In the genomic region with DNA sequence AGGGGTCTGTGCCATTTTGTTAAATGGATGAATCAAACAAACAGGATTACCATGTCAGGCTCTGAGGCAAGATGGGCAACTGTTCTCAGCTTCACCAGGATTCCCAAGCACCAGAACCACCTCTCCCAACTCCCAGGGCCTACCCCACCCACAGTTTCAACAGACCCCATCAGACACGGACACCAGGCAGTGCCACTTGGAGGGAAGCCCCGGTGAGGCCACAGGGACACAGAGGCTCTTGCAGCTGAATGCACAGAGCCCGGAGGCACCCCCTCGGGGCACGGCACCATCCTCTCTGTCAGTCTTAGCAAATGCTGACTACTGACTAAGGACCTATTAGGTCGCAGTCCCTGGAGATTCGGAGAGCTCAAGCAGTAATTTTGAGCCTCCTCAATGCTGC, we compare ENCODE assay signal across 21 cellular contexts.
DNase-seq lines count a peak whose midpoint lies in the region; ATAC-seq, FAIRE-seq and TF ChIP-seq lines count a peak whose summit lies in the region.
"Had no signal": no experiment of that assay in that cellular context is flagged by ENCODE, and none has a peak within 500 bp of the region (broad histone marks: within the 10 kb centered on the region; RNA-seq: fewer than 3 reads in every experiment).

No MANE protein-coding gene starts in this region.

- no peak overlapping the region for H3K4me2 ChIP-seq in HepG2 (ENCODE audit: low read depth, low read length)

- H3K9me3 Mint-ChIP-seq in activated naive CD4-positive, alpha-beta T cell treated with anti-CD3 and anti-CD28 coated beads, Interleukin-2, amount 50 U/mL, for 72 hours: no peaks in the 10 kb centered on the region
- no peaks in the 10 kb centered on the region for H3K9me3 Mint-ChIP-seq in activated T-helper 17 cell treated with anti-CD3 and anti-CD28 coated beads, Interleukin-2, amount 50 U/mL, for 72 hours
- H3K9me3 Mint-ChIP-seq in glutamatergic neuron (ENCODE audit: unreplicated experiment): peaks cover 11% of the 10 kb centered on the region
- no peaks in the 10 kb centered on the region for H3K9me3 Mint-ChIP-seq in stimulated activated naive B cell treated with anti-CD40 and anti-IgM and Interleukin-4, amounts not matched to agents 10 μg/mL and 1 μg/mL and 100 μg/mL, for 72 hours
- H3K9me3 Mint-ChIP-seq: activated B cell treated with CpG ODN at 0.5 μM for 24 hours; activated CD4-positive, alpha-beta memory T cell treated with anti-CD3 and anti-CD28 coated beads, Interleukin-2, amount 10 ng/mL, durations not matched to agents 7 days and 5 days; effector memory CD8-positive, alpha-beta T cell had no signal

- H3K27me3 ChIP-seq in HepG2 (ENCODE audit: control insufficient read depth in 1 of 2, insufficient read depth in 2 of 2, low read length in 2 of 2): no peaks in the 10 kb centered on the region; a peak in 1 of 5 replicates
- H3K27me3 ChIP-seq: BLaER1 treated with 17β-estradiol and CSF1 and Interleukin-3, amounts not matched to agents 10 nM and 100 nM; upper lobe of right lung had no signal

- 96% methylated on average over 2 of the region's 7 CpGs for WGBS in HepG2 (ENCODE audit: low lambda C conversion rate)

- no peak overlapping the region for H3K4me3 ChIP-seq in HepG2 (replicated peaks in 1 of 3; ENCODE audit: insufficient read depth in 1 of 3, low read depth in 2 of 3, low read length in 3 of 3)
- H3K4me3 ChIP-seq: BLaER1 treated with 17β-estradiol and CSF1 and Interleukin-3, amounts not matched to agents 10 nM and 100 nM; GM23248; upper lobe of right lung had no signal

- H3K27ac ChIP-seq in HepG2 (ENCODE audit: extremely low read length, insufficient read depth, low read length): no peak overlapping the region
- H3K27ac ChIP-seq: GM23248, parathyroid adenoma, upper lobe of right lung had no signal

- no TSS peak for BruUV-seq in HepG2 (replicated peaks; lab: Mats Ljungman, UMichigan)

- peaks cover 0 to 5% of the 10 kb centered on the region in 2 donors for H3K36me3 Mint-ChIP-seq in activated naive CD4-positive, alpha-beta T cell treated with anti-CD3 and anti-CD28 coated beads, Interleukin-2, amount 50 U/mL, for 72 hours
- H3K36me3 Mint-ChIP-seq in activated T-helper 17 cell treated with anti-CD3 and anti-CD28 coated beads, Interleukin-2, amount 50 U/mL, for 72 hours (ENCODE audit: low read depth): peaks cover 56% of the 10 kb centered on the region
- H3K36me3 Mint-ChIP-seq in glutamatergic neuron (ENCODE audit: unreplicated experiment): peaks cover 4% of the 10 kb centered on the region
- peaks cover 23 to 45% of the 10 kb centered on the region in 2 donors for H3K36me3 Mint-ChIP-seq in stimulated activated naive B cell treated with anti-CD40 and anti-IgM and Interleukin-4, amounts not matched to agents 10 μg/mL and 1 μg/mL and 100 μg/mL, for 72 hours

- ATAC-seq in activated naive CD4-positive, alpha-beta T cell treated with anti-CD3 and anti-CD28 coated beads, Interleukin-2, amount 50 U/mL, for 72 hours: no peak
- no peak for ATAC-seq in activated T-helper 17 cell treated with anti-CD3 and anti-CD28 coated beads, Interleukin-2, amount 50 U/mL, for 72 hours (replicated peaks)
- no peak for ATAC-seq in stimulated activated naive B cell treated with anti-CD40 and anti-IgM and Interleukin-4, amounts not matched to agents 10 μg/mL and 1 μg/mL and 100 μg/mL, for 72 hours (replicated peaks)
- ATAC-seq in HepG2: no peak
- ATAC-seq in GM19395 (IDR thresholded peaks at IDR 0.05; ENCODE audit: unreplicated experiment): no peak
- ATAC-seq: effector memory CD8-positive, alpha-beta T cell; upper lobe of right lung had no signal

- H3K4me3 Mint-ChIP-seq in activated T-helper 17 cell treated with anti-CD3 and anti-CD28 coated beads, Interleukin-2, amount 50 U/mL, for 72 hours: no peak overlapping the region
- H3K4me3 Mint-ChIP-seq in glutamatergic neuron (ENCODE audit: unreplicated experiment): peak overlapping the region; percentile 42
- H3K4me3 Mint-ChIP-seq in stimulated activated naive B cell treated with anti-CD40 and anti-IgM and Interleukin-4, amounts not matched to agents 10 μg/mL and 1 μg/mL and 100 μg/mL, for 72 hours: no peak overlapping the region
- H3K4me3 Mint-ChIP-seq: activated B cell treated with CpG ODN at 0.5 μM for 24 hours; activated CD4-positive, alpha-beta memory T cell treated with anti-CD3 and anti-CD28 coated beads, Interleukin-2, amount 10 ng/mL, durations not matched to agents 7 days and 5 days; effector memory CD8-positive, alpha-beta T cell had no signal

- TF ChIP-seq RAD21 in HepG2 (CRISPR knock-in tag; IDR thresholded peaks at IDR 0.05): no peak

- H3K79me2 ChIP-seq in HepG2 (ENCODE audit: insufficient read depth, low read length): peaks cover 33% of the 10 kb centered on the region

- TF ChIP-seq POLR2A in HepG2 (IDR thresholded peaks at IDR 0.05; ENCODE audit: insufficient read depth in 1 of 2, low read depth in 2 of 2, low read length in 2 of 2): no peak

- TF ChIP-seq EP300 in HepG2 (IDR thresholded peaks at IDR 0.05; ENCODE audit: low read depth in 2 of 2, low read length in 2 of 2) (no peak), HepG2 (CRISPR knock-in tag; IDR thresholded peaks at IDR 0.05; ENCODE audit: borderline replicate concordance) (no peak)

- H2AFZ ChIP-seq in HepG2 (ENCODE audit: low read length): no peak overlapping the region
- H2AFZ ChIP-seq: GM23248, parathyroid adenoma had no signal

- no peak overlapping the region for H3K9ac ChIP-seq in HepG2 (ENCODE audit: insufficient read depth, low read depth, low read length)
- H3K9ac ChIP-seq: BLaER1 treated with 17β-estradiol and CSF1 and Interleukin-3, amounts not matched to agents 10 nM and 100 nM; GM23248; parathyroid adenoma had no signal

- intact Hi-C loops in HepG2 (cut with micrococcal nuclease; ENCODE audit: unreplicated experiment): no loop called here

- peak overlapping the region; percentile 51 to 94 for H3K27ac Mint-ChIP-seq in activated naive CD4-positive, alpha-beta T cell treated with anti-CD3 and anti-CD28 coated beads, Interleukin-2, amount 50 U/mL, for 72 hours
- H3K27ac Mint-ChIP-seq in activated T-helper 17 cell treated with anti-CD3 and anti-CD28 coated beads, Interleukin-2, amount 50 U/mL, for 72 hours: peak overlapping the region; percentile 44
- peak overlapping the region; percentile 76 for H3K27ac Mint-ChIP-seq in glutamatergic neuron (ENCODE audit: unreplicated experiment)
- H3K27ac Mint-ChIP-seq in stimulated activated naive B cell treated with anti-CD40 and anti-IgM and Interleukin-4, amounts not matched to agents 10 μg/mL and 1 μg/mL and 100 μg/mL, for 72 hours: peak overlapping the region; percentile 82
- H3K27ac Mint-ChIP-seq: activated B cell treated with CpG ODN at 0.5 μM for 24 hours; activated CD4-positive, alpha-beta memory T cell treated with anti-CD3 and anti-CD28 coated beads, Interleukin-2, amount 10 ng/mL, durations not matched to agents 7 days and 5 days had no signal

- no peaks in the 10 kb centered on the region for H3K9me3 ChIP-seq in HepG2 (ENCODE audit: low read length)
- H3K9me3 ChIP-seq: BLaER1 treated with 17β-estradiol and CSF1 and Interleukin-3, amounts not matched to agents 10 nM and 100 nM; upper lobe of right lung had no signal

- FAIRE-seq in HepG2 (lab: Jason Lieb, UNC): no peak
- FAIRE-seq: HTR-8/SVneo had no signal

- CTCF ChIA-PET in HepG2 (lab: Yijun Ruan, JAX; ENCODE audit: low intra/inter-chr PET ratio, low total read pairs): no interaction called here

- DNase-seq in activated naive CD4-positive, alpha-beta T cell treated with anti-CD3 and anti-CD28 coated beads, Interleukin-2, amount 50 U/mL, for 72 hours (ENCODE audit: low spot score in 2 of 2): no peak
- no peak for DNase-seq in activated naive CD4-positive, alpha-beta T cell treated with Interleukin-2 at 50 U/mL for 16 hours
- peak; percentile 71 for DNase-seq in glutamatergic neuron
- DNase-seq in stimulated activated naive B cell treated with anti-CD40 and anti-IgM and Interleukin-4, amounts not matched to agents 10 μg/mL and 1 μg/mL and 100 μg/mL, for 72 hours: no peak
- DNase-seq in glomerular visceral epithelial cell (ENCODE audit: extremely low spot score): no peak
- no peak for DNase-seq in HepG2 (ENCODE audit: low spot score)
- DNase-seq: activated B cell treated with CpG ODN at 0.5 μM for 24 hours; activated CD4-positive, alpha-beta memory T cell treated with anti-CD3 and anti-CD28 coated beads, Interleukin-2, amount 10 ng/mL, durations not matched to agents 7 days and 5 days; activated T-cell treated with anti-CD3 and anti-CD28 coated beads, Interleukin-2, amount 50 U/mL, for 48 hours; amniotic stem cell; effector memory CD8-positive, alpha-beta T cell; GM23248; NCI-H1105 treated with DMSO at 0.1 percent for 48 hours; NCI-H526 treated with DMSO at 0.1 percent for 48 hours; stimulated activated CD4-positive, alpha-beta T cell treated with anti-CD3 and anti-CD28 coated beads, Interleukin-2, amount 100 ng/mL, for 24 hours; upper lobe of right lung had no signal

- H3K36me3 ChIP-seq in HepG2 (replicated peaks in 1 of 2; ENCODE audit: control insufficient read depth in 1 of 2, insufficient read depth in 2 of 2, low read length in 2 of 2): peaks cover 48 to 87% of the 10 kb centered on the region in 2 experiments; a peak in 4 of 5 replicates

- TF ChIP-seq CTCF in glutamatergic neuron (IDR thresholded peaks at IDR 0.05; ENCODE audit: partially characterized antibody, unreplicated experiment) (no peak), HepG2 (CRISPR knock-in tag; IDR thresholded peaks at IDR 0.05) (no peak)

- H3K4me1 ChIP-seq in HepG2 (ENCODE audit: insufficient read depth, low read length): peaks cover 25% of the 10 kb centered on the region
- H3K4me1 ChIP-seq: parathyroid adenoma had no signal

- no peaks in the 10 kb centered on the region for H3K4me1 Mint-ChIP-seq in activated T-helper 17 cell treated with anti-CD3 and anti-CD28 coated beads, Interleukin-2, amount 50 U/mL, for 72 hours
- H3K4me1 Mint-ChIP-seq in glutamatergic neuron (ENCODE audit: low read depth, unreplicated experiment): peaks cover 37% of the 10 kb centered on the region
- peaks cover 0 to 8% of the 10 kb centered on the region in 2 donors for H3K4me1 Mint-ChIP-seq in stimulated activated naive B cell treated with anti-CD40 and anti-IgM and Interleukin-4, amounts not matched to agents 10 μg/mL and 1 μg/mL and 100 μg/mL, for 72 hours
- H3K4me1 Mint-ChIP-seq: activated B cell treated with CpG ODN at 0.5 μM for 24 hours; activated CD4-positive, alpha-beta memory T cell treated with anti-CD3 and anti-CD28 coated beads, Interleukin-2, amount 10 ng/mL, durations not matched to agents 7 days and 5 days had no signal

- in situ Hi-C loops in HepG2 (cut with HindIII; ENCODE audit: extremely low pct_ligation_motif_present, low pct_unique_long_range_greater_than_20kb): no loop called here

- H4K20me1 ChIP-seq in HepG2 (ENCODE audit: insufficient read depth, low read length): peaks cover 16% of the 10 kb centered on the region; the same call in 1 of the 2 replicates

- POLR2A ChIA-PET in HepG2 (lab: Yijun Ruan, JAX): no interaction called here

- no peaks in the 10 kb centered on the region for H3K27me3 Mint-ChIP-seq in activated T-helper 17 cell treated with anti-CD3 and anti-CD28 coated beads, Interleukin-2, amount 50 U/mL, for 72 hours
- H3K27me3 Mint-ChIP-seq in glutamatergic neuron (ENCODE audit: unreplicated experiment): peaks cover 10% of the 10 kb centered on the region
- no peaks in the 10 kb centered on the region for H3K27me3 Mint-ChIP-seq in stimulated activated naive B cell treated with anti-CD40 and anti-IgM and Interleukin-4, amounts not matched to agents 10 μg/mL and 1 μg/mL and 100 μg/mL, for 72 hours
- H3K27me3 Mint-ChIP-seq: activated B cell treated with CpG ODN at 0.5 μM for 24 hours; activated CD4-positive, alpha-beta memory T cell treated with anti-CD3 and anti-CD28 coated beads, Interleukin-2, amount 10 ng/mL, durations not matched to agents 7 days and 5 days; effector memory CD8-positive, alpha-beta T cell had no signal
